In genomic region chr17:38752119-38752929, GRCh38 we compare ENCODE assay signal across 1 cellular context.
TF ChIP-seq lines count a peak whose summit lies in the region.

Gene PSMB3, plus strand, starts transcription at chr17:38752741. Its CDS starts 86 bp downstream, at chr17:38752827.

TF ChIP-seq in GM12878, 131 proteins besides CTCF, POLR2A, EP300 and RAD21 (continued from another document and continues in another):
- peak; percentile 55 for TF ChIP-seq KLF5 (IDR thresholded peaks at IDR 0.05; ENCODE audit: partially characterized antibody)
- TF ChIP-seq NRF1 (conservative IDR thresholded peaks at IDR 0.05; ENCODE audit: low read depth, low read length): 0 out of 2 replicates have a peak, but pooled peaks have one; percentile 15
- peak; percentile 99 for TF ChIP-seq SP1 (IDR thresholded peaks at IDR 0.05; ENCODE audit: low read depth, low read length)
- TF ChIP-seq YBX1 (IDR thresholded peaks at IDR 0.05): no peak
- peak; percentile 40; the same call in 1 of the 2 replicates for TF ChIP-seq NBN (IDR thresholded peaks at IDR 0.05)
- TF ChIP-seq CEBPZ (IDR thresholded peaks at IDR 0.05; ENCODE audit: low read depth, low read length): peak; percentile 41; the same call in 1 of the 2 replicates
- no peak for TF ChIP-seq KDM1A (IDR thresholded peaks at IDR 0.05; ENCODE audit: borderline replicate concordance)
- TF ChIP-seq ATF3 (IDR thresholded peaks at IDR 0.05; ENCODE audit: borderline replicate concordance, extremely low read depth, low read depth, low read length): no peak
- TF ChIP-seq ZZZ3 (IDR thresholded peaks at IDR 0.05; ENCODE audit: control insufficient read depth, insufficient read length, low read depth): no peak
- TF ChIP-seq CHD1 (IDR thresholded peaks at IDR 0.05; ENCODE audit: low read depth, low read length): no peak
- TF ChIP-seq SMARCA5 (IDR thresholded peaks at IDR 0.05): no peak; the same call in 1 of the 2 replicates
- TF ChIP-seq ZNF274 (IDR thresholded peaks at IDR 0.05; ENCODE audit: insufficient read depth, insufficient read length): no peak
- TF ChIP-seq FOXM1 (IDR thresholded peaks at IDR 0.05; ENCODE audit: low read depth, low read length): no peak
- TF ChIP-seq MXI1 (IDR thresholded peaks at IDR 0.05; ENCODE audit: low read depth, low read length): peak; percentile 97
- no peak for TF ChIP-seq ZBTB4 (CRISPR knock-in tag; IDR thresholded peaks at IDR 0.05)
- TF ChIP-seq JUNB (IDR thresholded peaks at IDR 0.05): no peak
- TF ChIP-seq REST (IDR thresholded peaks at IDR 0.05; ENCODE audit: low read depth, low read length): no peak
- TF ChIP-seq MYC (IDR thresholded peaks at IDR 0.05; ENCODE audit: insufficient read depth, insufficient read length, insufficient replicate concordance, low read length, severe bottlenecking): peak; percentile 72
- TF ChIP-seq HDAC2 (IDR thresholded peaks at IDR 0.05): no peak
- TF ChIP-seq IRF5 (IDR thresholded peaks at IDR 0.05; ENCODE audit: borderline replicate concordance): no peak
- no peak for TF ChIP-seq NR2C2 (IDR thresholded peaks at IDR 0.05; ENCODE audit: borderline replicate concordance, control insufficient read depth, insufficient read length, low read depth)
- TF ChIP-seq MYB (IDR thresholded peaks at IDR 0.05; ENCODE audit: borderline replicate concordance, low read depth, low read length): no peak
- 0 out of 2 replicates have a peak, but pooled peaks have one; percentile 9 for TF ChIP-seq ZNF384 (IDR thresholded peaks at IDR 0.05; ENCODE audit: borderline replicate concordance, low read depth, low read length)
- peak; percentile 31; the same call in 1 of the 2 replicates for TF ChIP-seq BCL11A (IDR thresholded peaks at IDR 0.05; ENCODE audit: low read depth, low read length)
- peak; percentile 99 for TF ChIP-seq PBX3 (IDR thresholded peaks at IDR 0.05; ENCODE audit: insufficient replicate concordance, low read depth, low read length)
- no peak for TF ChIP-seq ZNF592 (IDR thresholded peaks at IDR 0.05)
- TF ChIP-seq IRF3 (IDR thresholded peaks at IDR 0.05): peak; percentile 91
- TF ChIP-seq SMC3 (IDR thresholded peaks at IDR 0.05; ENCODE audit: borderline replicate concordance, low read length): no peak
- peak; percentile 39 for TF ChIP-seq SIX5 (IDR thresholded peaks at IDR 0.05; ENCODE audit: low read depth, low read length, severe bottlenecking)
- TF ChIP-seq MEF2A (IDR thresholded peaks at IDR 0.05; ENCODE audit: insufficient read depth, low read depth, low read length): 0 out of 2 replicates have a peak, but pooled peaks have one; percentile 48
- TF ChIP-seq ATF2 (IDR thresholded peaks at IDR 0.05; ENCODE audit: low read length): no peak
- TF ChIP-seq ZSCAN29 (IDR thresholded peaks at IDR 0.05): no peak
